ENCODE assay signal across 24 cellular contexts in the genomic region with DNA sequence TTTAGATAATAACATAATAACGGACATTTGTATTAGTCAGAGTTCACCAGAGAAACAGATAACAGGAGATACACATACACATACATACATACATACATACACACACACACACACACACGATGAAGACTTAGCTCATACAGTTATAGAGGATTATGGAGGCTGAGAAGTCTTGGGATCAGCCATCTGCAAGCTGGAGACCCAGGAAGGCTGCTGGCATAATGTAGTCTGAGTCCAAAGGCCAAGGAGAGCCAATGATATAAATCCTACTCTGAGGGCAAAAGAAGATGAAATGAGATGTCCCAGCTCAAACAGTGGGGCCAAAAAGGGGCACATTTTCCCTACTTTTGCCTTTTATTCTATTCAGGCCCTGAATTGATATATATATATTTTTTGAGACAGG.
"Had no signal": no experiment of that assay in that cellular context is flagged by ENCODE, and none has a peak within 500 bp of the region (broad histone marks: within the 10 kb centered on the region; RNA-seq: fewer than 3 reads in every experiment).

No MANE protein-coding gene starts in this region.

- H3K36me3 Mint-ChIP-seq: WTC11 had no signal

- H3K27ac ChIP-seq: body of pancreas, breast epithelium, cardiac muscle cell, colonic mucosa, esophagus squamous epithelium, gastroesophageal sphincter, heart right ventricle had no signal

- H3K4me3 ChIP-seq: body of pancreas, breast epithelium, cardiac muscle cell, colonic mucosa, esophagus squamous epithelium, gastroesophageal sphincter, heart right ventricle had no signal

- H3K9me3 Mint-ChIP-seq: activated CD8-positive, alpha-beta T cell treated with anti-CD3 and anti-CD28 coated beads for 36 hours; activated T-cell treated with anti-CD3 and anti-CD28 coated beads, Interleukin-2, amount 50 U/mL, for 4 hours; WTC11 had no signal

- H3K36me3 ChIP-seq: breast epithelium, cardiac muscle cell, colonic mucosa, esophagus squamous epithelium, gastroesophageal sphincter, heart right ventricle had no signal

- DNase-seq: activated CD4-positive, alpha-beta T cell treated with anti-CD3 and anti-CD28 coated beads for 48 hours; activated CD4-positive, alpha-beta T cell treated with anti-CD3 and anti-CD28 coated beads, Interleukin-2, amount 50 U/mL, for 1 hour; activated CD4-positive, alpha-beta T cell treated with anti-CD3 and anti-CD28 coated beads, Interleukin-2, amount 50 U/mL, for 48 hours; activated CD8-positive, alpha-beta memory T cell treated with anti-CD3 and anti-CD28 coated beads for 24 hours; activated CD8-positive, alpha-beta T cell treated with anti-CD3 and anti-CD28 coated beads for 36 hours; activated effector memory CD4-positive, alpha-beta T cell treated with Interleukin-2 at 50 U/mL for 16 hours; activated gamma-delta T cell treated with Interleukin-2 at 50 U/mL for 16 hours; activated naive CD4-positive, alpha-beta T cell treated with anti-CD3 and anti-CD28 coated beads, Interleukin-2, amount 50 U/mL, for 16 hours; activated naive CD4-positive, alpha-beta T cell treated with Interleukin-2 at 50 U/mL for 16 hours; activated T-cell treated with anti-CD3 and anti-CD28 coated beads, Interleukin-2, amount 50 U/mL, for 4 hours; amniotic stem cell; body of pancreas; central memory CD4-positive, alpha-beta T cell; cerebellar nuclear complex; colonic mucosa; effector CD8-positive, alpha-beta T cell; esophagus squamous epithelium; heart right ventricle had no signal

- H3K4me1 Mint-ChIP-seq: activated T-helper 17 cell treated with anti-CD3 and anti-CD28 coated beads, Interleukin-2, amount 50 U/mL, for 72 hours; WTC11 had no signal

- ATAC-seq: activated CD8-positive, alpha-beta T cell treated with anti-CD3 and anti-CD28 coated beads for 36 hours; activated T-cell treated with anti-CD3 and anti-CD28 coated beads, Interleukin-2, amount 50 U/mL, for 4 hours; activated T-helper 17 cell treated with anti-CD3 and anti-CD28 coated beads, Interleukin-2, amount 50 U/mL, for 72 hours; gastroesophageal sphincter; heart right ventricle had no signal

- H3K27ac Mint-ChIP-seq: activated CD8-positive, alpha-beta T cell treated with anti-CD3 and anti-CD28 coated beads for 36 hours; activated naive CD8-positive, alpha-beta T cell; activated T-helper 17 cell treated with anti-CD3 and anti-CD28 coated beads, Interleukin-2, amount 50 U/mL, for 72 hours; WTC11 had no signal

- H3K9me3 ChIP-seq: body of pancreas, breast epithelium, colonic mucosa, esophagus squamous epithelium, gastroesophageal sphincter had no signal

- H3K4me3 Mint-ChIP-seq: activated CD8-positive, alpha-beta T cell treated with anti-CD3 and anti-CD28 coated beads for 36 hours; activated naive CD8-positive, alpha-beta T cell; activated T-cell treated with anti-CD3 and anti-CD28 coated beads, Interleukin-2, amount 50 U/mL, for 4 hours; activated T-helper 17 cell treated with anti-CD3 and anti-CD28 coated beads, Interleukin-2, amount 50 U/mL, for 72 hours; WTC11 had no signal

- H3K4me1 ChIP-seq: breast epithelium, colonic mucosa, esophagus squamous epithelium, gastroesophageal sphincter, heart right ventricle had no signal

- H3K27me3 ChIP-seq: body of pancreas, breast epithelium, colonic mucosa had no signal
